9 cellular contexts compared by ENCODE assay signal in genomic region chr18:55265916-55266488, GRCh38.
DNase-seq lines count a peak whose midpoint lies in the region; ATAC-seq and TF ChIP-seq lines count a peak whose summit lies in the region.
"Had no signal": no experiment of that assay in that cellular context is flagged by ENCODE, and none has a peak within 500 bp of the region (broad histone marks: within the 10 kb centered on the region; RNA-seq: fewer than 3 reads in every experiment).

No MANE protein-coding gene starts in this region.

- H3K27ac ChIP-seq in ovary = no peak overlapping the region

- no peak for TF ChIP-seq CTCF in ovary (IDR thresholded peaks at IDR 0.05)

- H3K4me1 ChIP-seq in ovary (ENCODE audit: insufficient read depth) = peaks cover 7% of the 10 kb centered on the region

- CTCF ChIA-PET in T-cell (lab: Charles Lee) = interaction anchor here in 1 of 2 donors (0.6 kb wide), 1 partner anchor 1367 kb away, joined by 3 read pairs; no protein-coding TSS in a partner anchor

- intact Hi-C loops in ovary (cut with DNase I) = no loop called here

- H3K36me3 ChIP-seq in ovary = no peaks in the 10 kb centered on the region

- no peaks in the 10 kb centered on the region for H3K9me3 ChIP-seq in ovary

- DNase-seq in OCI-M1 (lab: John Stamatoyannopoulos, UW) (peak; percentile 9), memory B cell (ENCODE audit: low spot score in 2 of 2) (no peak), DMS 273 (lab: John Stamatoyannopoulos, UW; ENCODE audit: unreplicated experiment) (no peak), T-cell (no peak), ovary (no peak)

- H3K36me3 Mint-ChIP-seq in memory B cell (peaks cover 27% of the 10 kb centered on the region), T-cell (no peaks in the 10 kb centered on the region)

- H3K4me3 Mint-ChIP-seq in memory B cell (peak overlapping the region; percentile 64), T-cell (no peak overlapping the region)
- H3K4me3 Mint-ChIP-seq: T-helper 1 cell treated with Interleukin-12 subunit alpha and Interleukin-12 subunit beta and Interleukin-4 antibody, amounts not matched to agents 30 μg/mL and 1 μg/mL, for 36 hours had no signal

- 91 to 93% (median 92%) methylated on average over 5 of the region's 5 CpGs for WGBS in ovary, 3 donors

- TF ChIP-seq EP300 in ovary (IDR thresholded peaks at IDR 0.05) = no peak

- H3K4me3 ChIP-seq in ovary = no peak overlapping the region

- H3K27me3 ChIP-seq in ovary = no peaks in the 10 kb centered on the region

- H3K9me3 Mint-ChIP-seq in memory B cell = no peaks in the 10 kb centered on the region
- H3K9me3 Mint-ChIP-seq in T-cell = peaks cover 0 to 2% (median 0%) of the 10 kb centered on the region in 3 donors
- H3K9me3 Mint-ChIP-seq: T-helper 1 cell treated with Interleukin-12 subunit alpha and Interleukin-12 subunit beta and Interleukin-4 antibody, amounts not matched to agents 30 μg/mL and 1 μg/mL, for 36 hours had no signal

- TF ChIP-seq POLR2A in ovary (IDR thresholded peaks at IDR 0.05) = no peak

- H3K4me1 Mint-ChIP-seq in memory B cell = peaks cover 52% of the 10 kb centered on the region
- no peaks in the 10 kb centered on the region for H3K4me1 Mint-ChIP-seq in T-cell

- peak overlapping the region; percentile 98 for H3K27ac Mint-ChIP-seq in memory B cell
- H3K27ac Mint-ChIP-seq in T-cell = no peak overlapping the region
- H3K27ac Mint-ChIP-seq: T-helper 1 cell treated with Interleukin-12 subunit alpha and Interleukin-12 subunit beta and Interleukin-4 antibody, amounts not matched to agents 30 μg/mL and 1 μg/mL, for 36 hours had no signal

- peak; percentile 67 for ATAC-seq in GM18909 (IDR thresholded peaks at IDR 0.05; ENCODE audit: poor library complexity, unreplicated experiment)
- peak; percentile 51 for ATAC-seq in HG02759 (IDR thresholded peaks at IDR 0.05; ENCODE audit: unreplicated experiment)
- ATAC-seq in memory B cell (ENCODE audit: low read depth) = peak; percentile 22
- no peak for ATAC-seq in GM18519 (IDR thresholded peaks at IDR 0.05; ENCODE audit: low FRiP score, unreplicated experiment)
- no peak for ATAC-seq in T-cell (replicated peaks in 1 of 4)

- POLR2A ChIA-PET in T-cell (lab: Charles Lee) = no interaction called here

- H3K27me3 Mint-ChIP-seq in memory B cell (no peaks in the 10 kb centered on the region), T-cell (no peaks in the 10 kb centered on the region)

Comparison
In these comparisons a context has a peak if more than half of its experiments do, and no peak if none do; other contexts are left out.
1. ATAC-seq: peak in GM18909 (single experiment), HG02759 (single experiment) and memory B cell (single experiment); none in GM18519 (single experiment) and T-cell (0 of 4).